In the genomic region with DNA sequence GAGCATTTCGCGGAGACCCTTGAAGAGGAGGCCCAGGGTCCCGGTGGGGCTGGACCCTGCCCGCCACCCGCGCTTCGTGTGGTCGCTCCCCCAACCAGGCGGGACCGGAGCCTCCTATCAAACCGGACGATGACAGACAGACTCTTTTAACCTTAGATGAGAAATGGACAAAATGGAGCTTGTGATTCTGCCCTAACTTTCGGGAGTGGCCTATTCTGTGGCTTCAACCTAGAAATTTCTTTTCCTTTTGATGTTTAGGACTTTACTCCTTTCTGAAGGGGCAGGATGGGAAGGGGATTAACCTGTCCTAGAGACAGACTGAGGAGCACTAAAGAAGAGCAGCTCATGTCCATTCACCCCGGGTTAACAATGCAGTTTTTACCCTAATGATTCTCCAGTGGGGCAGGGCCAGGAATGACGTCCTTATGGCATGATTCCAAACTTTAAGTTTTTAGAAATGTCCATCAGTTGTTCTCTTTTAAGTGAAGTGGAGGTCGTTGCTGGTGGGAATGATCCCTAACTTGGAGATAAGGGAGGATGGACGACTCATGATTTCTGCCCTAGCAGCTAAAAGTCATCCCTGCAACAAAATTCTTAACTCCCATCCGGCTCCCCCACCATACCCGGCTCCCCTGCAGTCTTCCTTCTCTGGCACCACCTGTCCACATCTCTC, we compare ENCODE assay signal across 8 cellular contexts. TPM values are rescaled to one million over a fixed set of nuclear protein-coding genes. Genes with fewer than 3 reads are reported as not detected.
A peak's percentile ranks its signal among the peaks of the same experiment; 100 is the strongest.
DNase-seq lines count a peak whose midpoint lies in the region; ATAC-seq and TF ChIP-seq lines count a peak whose summit lies in the region.

No MANE protein-coding gene starts in this region.

- H3K27ac ChIP-seq in 22Rv1, result peak overlapping the region; percentile 91
- H3K27ac ChIP-seq in angular gyrus (ENCODE audit: low read depth, low read length), result peak overlapping the region; percentile 78
- H3K27ac ChIP-seq in skin epidermis, result peak overlapping the region; percentile 80 to 96 (median 92)

- TF ChIP-seq CTCF in 22Rv1 (IDR thresholded peaks at IDR 0.05), result 0 out of 2 replicates have a peak, but pooled peaks have one; percentile 1

- peak overlapping the region; percentile 87 to 99 (median 96) for H3K4me3 Mint-ChIP-seq in IgD-negative memory B cell

- H3K36me3 Mint-ChIP-seq in IgD-negative memory B cell, result peaks cover 5% of the 10 kb centered on the region

- peaks cover 10 to 25% (median 22%) of the 10 kb centered on the region in 3 donors for H3K4me1 Mint-ChIP-seq in IgD-negative memory B cell

- DNase-seq in cortex of kidney (lab: John Stamatoyannopoulos, UW), result no peak
- DNase-seq in NCI-H187 treated with DMSO at 0.1 percent for 48 hours (lab: John Stamatoyannopoulos, UW), result no peak

- H3K4me3 ChIP-seq in iPS-11a (ENCODE audit: low read depth, low read length) (peak overlapping the region; percentile 88), skin epidermis (peak overlapping the region; percentile 51 to 82 (median 73))

- H3K27ac Mint-ChIP-seq in IgD-negative memory B cell, result peak overlapping the region; percentile 74 to 96 (median 95)

- H3K9me3 Mint-ChIP-seq in IgD-negative memory B cell, result no peaks in the 10 kb centered on the region

- peak; percentile 4 for ATAC-seq in GM19023 (IDR thresholded peaks at IDR 0.05; ENCODE audit: unreplicated experiment)

- no peaks in the 10 kb centered on the region for H3K27me3 Mint-ChIP-seq in IgD-negative memory B cell

RNA-seq across cellular contexts. Expression of a gene that starts 1.0 kb away (rescaled TPM):
- polyA plus RNA-seq in IgD-negative memory B cell, result 22.9 TPM

RNA-seq across cellular contexts. Expression of a gene that starts 15.4 kb away (rescaled TPM):
- polyA plus RNA-seq in IgD-negative memory B cell, result 9.0 TPM

RNA-seq across cellular contexts. Expression of a gene that starts 54.2 kb away (rescaled TPM):
- not detected for polyA plus RNA-seq in IgD-negative memory B cell
